ENCODE assay signal across 20 cellular contexts in genomic region chr1:175363046-175363445, GRCh38.
DNase-seq lines count a peak whose midpoint lies in the region; FAIRE-seq and TF ChIP-seq lines count a peak whose summit lies in the region.
"Had no signal": no experiment of that assay in that cellular context is flagged by ENCODE, and none has a peak within 500 bp of the region (broad histone marks: within the 10 kb centered on the region; RNA-seq: fewer than 3 reads in every experiment).

No MANE protein-coding gene starts in this region.

- FAIRE-seq in bronchial epithelial cell (lab: Jason Lieb, UNC) = no peak
- FAIRE-seq in D721Med (lab: Jason Lieb, UNC) = no peak
- FAIRE-seq: A204.1 had no signal

- no peaks in the 10 kb centered on the region for H4K20me1 ChIP-seq in OCI-LY3 (ENCODE audit: insufficient read depth, low read length)

- H3K9ac ChIP-seq in OCI-LY3 (ENCODE audit: low read length) = peak overlapping the region; percentile 54; the same call in 1 of the 2 replicates
- H3K9ac ChIP-seq: KMS-11 had no signal

- H3K4me3 ChIP-seq in GM12865 (ENCODE audit: low read depth, low read length) (no peak overlapping the region), OCI-LY3 (ENCODE audit: low read length) (no peak overlapping the region), bronchial epithelial cell (ENCODE audit: low read depth, low read length) (no peak overlapping the region)
- H3K4me3 ChIP-seq: GM23338, HAP-1, SJCRH30 had no signal

- peaks cover 43% of the 10 kb centered on the region for H3K4me1 ChIP-seq in OCI-LY3 (ENCODE audit: low read length)
- H3K4me1 ChIP-seq: HAP-1, SJCRH30 had no signal

- H3K4me2 ChIP-seq in OCI-LY3 (ENCODE audit: low read length) = peak overlapping the region; percentile 22; the same call in 1 of the 2 replicates
- H3K4me2 ChIP-seq: GM23338, KMS-11 had no signal

- peak; percentile 36 for DNase-seq in GM12865 (ENCODE audit: low read depth)
- DNase-seq in bronchial epithelial cell (ENCODE audit: low read depth) = peak; percentile 79
- peak; percentile 38 for DNase-seq in kidney tubule cell (ENCODE audit: low spot score)
- no peak for DNase-seq in NCI-H1092 treated with DMSO at 0.1 percent for 48 hours (lab: John Stamatoyannopoulos, UW)
- no peak for DNase-seq in glomerular visceral epithelial cell (ENCODE audit: extremely low spot score)
- no peak for DNase-seq in D721Med (ENCODE audit: insufficient read length, low spot score)
- DNase-seq: DMS79, IMR-90, NCI-H1105 treated with DMSO at 0.1 percent for 48 hours, NCI-H2029 treated with DMSO at 0.1 percent for 48 hours, NCI-H2171, NCI-H526, SJCRH30, T-cell had no signal

- H3K36me3 ChIP-seq in OCI-LY3 (replicated peaks; ENCODE audit: low read depth, low read length) (no peaks in the 10 kb centered on the region), bronchial epithelial cell (ENCODE audit: control insufficient read depth, insufficient read depth, low read length) (no peaks in the 10 kb centered on the region)
- H3K36me3 ChIP-seq: HAP-1, SJCRH30 had no signal

- H3K27ac ChIP-seq in OCI-LY3 (ENCODE audit: low read length) = peak overlapping the region; percentile 89; the same call in 1 of the 2 replicates
- H3K27ac ChIP-seq: C4-2B, KMS-11, SJCRH30 had no signal

- TF ChIP-seq CTCF in GM12865 (IDR thresholded peaks at IDR 0.05; ENCODE audit: insufficient read depth, low read depth, low read length, missing control alignments) (no peak), OCI-LY3 (IDR thresholded peaks at IDR 0.05; ENCODE audit: low read depth, low read length) (no peak), bronchial epithelial cell (IDR thresholded peaks at IDR 0.05; ENCODE audit: insufficient read depth, low read length, severe bottlenecking) (no peak), D721Med (IDR thresholded peaks at IDR 0.05; ENCODE audit: insufficient read depth, missing control alignments) (no peak)

- no peak overlapping the region for H2AFZ ChIP-seq in OCI-LY3 (ENCODE audit: low read depth, low read length)
- H2AFZ ChIP-seq: GM23338 had no signal

- no peaks in the 10 kb centered on the region for H3K79me2 ChIP-seq in OCI-LY3 (ENCODE audit: low read length)

- H3K27me3 ChIP-seq in OCI-LY3 (ENCODE audit: low read depth, low read length) (no peaks in the 10 kb centered on the region), bronchial epithelial cell (ENCODE audit: control insufficient read depth, insufficient read depth, low read length) (no peaks in the 10 kb centered on the region)
- H3K27me3 ChIP-seq: SJCRH30 had no signal

- no peaks in the 10 kb centered on the region for H3K9me3 ChIP-seq in OCI-LY3 (ENCODE audit: insufficient read depth, low read length)
- H3K9me3 ChIP-seq: HAP-1, SJCRH30 had no signal

Comparison
In these comparisons a context has a peak if more than half of its experiments do, and no peak if none do; other contexts are left out.
1. DNase-seq: peak in GM12865 (single experiment), bronchial epithelial cell (single experiment) and kidney tubule cell (single experiment); none in NCI-H1092 treated with DMSO at 0.1 percent for 48 hours (single experiment), glomerular visceral epithelial cell (single experiment) and D721Med (single experiment).